Comparison of ENCODE assay signal across 20 cellular contexts in genomic region chr4:7023901-7024300, GRCh38.
"Had no signal": no experiment of that assay in that cellular context is flagged by ENCODE, and none has a peak within 500 bp of the region (broad histone marks: within the 10 kb centered on the region; RNA-seq: fewer than 3 reads in every experiment).

No MANE protein-coding gene starts in this region.

- DNase-seq: colonic mucosa; dermis blood vessel endothelial cell; esophagus squamous epithelium; foreskin fibroblast; glutamatergic neuron; natural killer cell; occipital lobe; retina; stimulated activated CD4-positive, alpha-beta T cell treated with anti-CD3 and anti-CD28 coated beads, Interleukin-15, amount 100 ng/mL, for 24 hours; stimulated activated CD4-positive, alpha-beta T cell treated with anti-CD3 and anti-CD28 coated beads, Interleukin-1b, Interleukin-23, amount 100 ng/mL, for 48 hours; stimulated activated CD4-positive, alpha-beta T cell treated with anti-CD3 and anti-CD28 coated beads, Interleukin-4, amount 100 ng/mL, for 24 hours; tibial artery; upper lobe of left lung had no signal

- H3K4me2 ChIP-seq: neural progenitor cell had no signal

- ATAC-seq: gastroesophageal sphincter; left lobe of liver; natural killer cell; right lobe of liver; stimulated activated memory B cell treated with anti-CD40 and anti-IgM and Interleukin-4, amounts not matched to agents 10 μg/mL and 1 μg/mL and 100 μg/mL, for 72 hours had no signal

- H3K27ac ChIP-seq: colonic mucosa, esophagus squamous epithelium, gastroesophageal sphincter, neural progenitor cell, parathyroid adenoma, psoas muscle, right lobe of liver, tibial artery, upper lobe of left lung had no signal

- H3K9ac ChIP-seq: neural progenitor cell, parathyroid adenoma had no signal

- H3K27me3 ChIP-seq: colonic mucosa, esophagus squamous epithelium, gastroesophageal sphincter, neural progenitor cell, right lobe of liver, tibial artery, upper lobe of left lung had no signal

- H3K9me3 ChIP-seq: colonic mucosa, esophagus squamous epithelium, gastroesophageal sphincter, psoas muscle, right lobe of liver, tibial artery, upper lobe of left lung had no signal

- H3K4me3 ChIP-seq: colonic mucosa, esophagus squamous epithelium, gastroesophageal sphincter, neural progenitor cell, psoas muscle, right lobe of liver, tibial artery, upper lobe of left lung had no signal

- H3K79me2 ChIP-seq: parathyroid adenoma had no signal

- H2AFZ ChIP-seq: neural progenitor cell, parathyroid adenoma had no signal

- H3K36me3 ChIP-seq: colonic mucosa, neural progenitor cell had no signal

- H3K4me1 ChIP-seq: colonic mucosa, esophagus squamous epithelium, gastroesophageal sphincter, parathyroid adenoma, psoas muscle, tibial artery, upper lobe of left lung had no signal
